Comparison of ENCODE assay signal across 8 cellular contexts in the genomic region with DNA sequence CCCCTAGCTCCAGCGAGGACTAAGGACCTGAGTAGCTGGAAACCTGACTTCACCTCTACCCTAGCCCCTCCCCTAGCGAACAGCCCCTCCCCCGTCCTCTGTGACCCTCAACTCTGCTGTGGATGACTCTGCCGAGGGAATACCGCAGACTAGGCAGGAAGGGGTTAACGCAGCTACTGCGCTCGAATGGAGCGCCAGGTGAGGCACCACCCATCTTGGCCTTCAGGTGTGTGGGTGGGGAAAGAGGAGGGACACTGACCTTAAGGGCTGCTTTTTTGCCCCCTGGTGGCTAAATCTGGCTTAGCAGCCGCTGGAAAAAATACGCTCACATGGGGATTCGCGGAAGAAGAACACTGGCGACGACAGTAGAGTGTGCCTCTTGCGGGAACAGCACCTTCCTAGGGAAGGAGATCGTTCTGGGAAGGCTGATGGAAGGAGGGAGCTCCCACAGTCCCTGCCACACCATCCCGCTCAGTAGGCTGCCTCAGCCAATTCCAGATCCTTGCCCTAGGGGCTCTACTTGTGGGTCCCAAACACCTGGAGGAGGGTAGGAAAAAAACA. TPM values are rescaled to one million over a fixed set of nuclear protein-coding genes. Genes with fewer than 3 reads are reported as not detected.
DNase-seq lines count a peak whose midpoint lies in the region; ATAC-seq and TF ChIP-seq lines count a peak whose summit lies in the region.

No MANE protein-coding gene starts in this region.

- WGBS in HUES64: 1% methylated on average over 17 of the region's 18 CpGs

- H3K4me3 ChIP-seq in HUES64 (ENCODE audit: low read length): peak overlapping the region; percentile 87
- H3K4me3 ChIP-seq in OCI-LY1 (ENCODE audit: low read depth, low read length, poor library complexity, severe bottlenecking): peak overlapping the region; percentile 72

- intact Hi-C loops in CD4-positive, alpha-beta T cell (cut with DNase I, micrococcal nuclease): loop anchor here in 1 of 2 experiments (1.0 to 5.0 kb wide), 5 partner anchors 23 to 187 kb away; a partner anchor contains a TSS

- H3K9ac ChIP-seq in HUES64 (ENCODE audit: low read depth, low read length) (peak overlapping the region; percentile 63), OCI-LY1 (ENCODE audit: low read length) (peak overlapping the region; percentile 68)

- peak overlapping the region; percentile 97 for H3K27ac Mint-ChIP-seq in CD4-positive, alpha-beta T cell
- H3K27ac Mint-ChIP-seq in stimulated activated effector memory CD8-positive, alpha-beta T cell treated with anti-CD3 and anti-CD28 coated beads, Interleukin-12 subunit alpha, Interleukin-12 subunit beta, amount 100 ng/mL, for 72 hours: peak overlapping the region; percentile 94

- H3K79me2 ChIP-seq in OCI-LY1 (ENCODE audit: insufficient read depth, low read length): no peaks in the 10 kb centered on the region

- POLR2A ChIA-PET in CD4-positive, alpha-beta T cell (lab: Charles Lee): interaction anchor here (0.6 to 9.8 kb wide), 20 partner anchors 10 to 376 kb away, joined by 3 to 187 read pairs (median 4); a partner anchor contains a TSS

- H2AFZ ChIP-seq in OCI-LY1 (ENCODE audit: low read length): no peak overlapping the region

- peak overlapping the region; percentile 98 for H3K27ac ChIP-seq in CD4-positive, alpha-beta T cell (ENCODE audit: low read depth, low read length)
- H3K27ac ChIP-seq in HUES64 (ENCODE audit: low read depth, low read length): peak overlapping the region; percentile 87
- peak overlapping the region; percentile 78 for H3K27ac ChIP-seq in OCI-LY1 (ENCODE audit: low read depth, low read length, poor library complexity, severe bottlenecking)

- CTCF ChIA-PET in CD4-positive, alpha-beta T cell (lab: Charles Lee): interaction anchor here (0.8 to 3.5 kb wide), 17 partner anchors 13 to 240 kb away, joined by 3 to 42 read pairs (median 6); a partner anchor contains a TSS

- ATAC-seq in CD4-positive, alpha-beta T cell (ENCODE audit: poor library complexity): peak; percentile 13
- ATAC-seq in esophagus mucosa: peak; percentile 75
- peak; percentile 17 for ATAC-seq in stimulated activated effector memory CD8-positive, alpha-beta T cell treated with anti-CD3 and anti-CD28 coated beads, Interleukin-12 subunit alpha, Interleukin-12 subunit beta, amount 100 ng/mL, for 72 hours

- no peaks in the 10 kb centered on the region for H3F3A ChIP-seq in OCI-LY1 (ENCODE audit: insufficient read depth, low read length)

- TF ChIP-seq CTCF in CD4-positive, alpha-beta T cell (IDR thresholded peaks at IDR 0.05): peak; percentile 96
- TF ChIP-seq CTCF in OCI-LY1 (IDR thresholded peaks at IDR 0.05; ENCODE audit: low read length): peak; percentile 75

- H3K4me1 ChIP-seq in HUES64 (ENCODE audit: insufficient read depth, low read length) (peaks cover 17% of the 10 kb centered on the region), OCI-LY1 (ENCODE audit: insufficient read depth, low read length, severe bottlenecking) (peaks cover 12% of the 10 kb centered on the region)

- H3K4me3 Mint-ChIP-seq in CD4-positive, alpha-beta T cell: peak overlapping the region; percentile 89
- H3K4me3 Mint-ChIP-seq in stimulated activated effector memory CD8-positive, alpha-beta T cell treated with anti-CD3 and anti-CD28 coated beads, Interleukin-12 subunit alpha, Interleukin-12 subunit beta, amount 100 ng/mL, for 72 hours: peak overlapping the region; percentile 90

- no peaks in the 10 kb centered on the region for H3K9me3 Mint-ChIP-seq in CD4-positive, alpha-beta T cell
- no peaks in the 10 kb centered on the region for H3K9me3 Mint-ChIP-seq in stimulated activated effector memory CD8-positive, alpha-beta T cell treated with anti-CD3 and anti-CD28 coated beads, Interleukin-12 subunit alpha, Interleukin-12 subunit beta, amount 100 ng/mL, for 72 hours

- H3K36me3 ChIP-seq in HUES64 (ENCODE audit: insufficient read depth, low read length) (no peaks in the 10 kb centered on the region), OCI-LY1 (ENCODE audit: insufficient read depth, low read length) (no peaks in the 10 kb centered on the region)

- peaks cover 32% of the 10 kb centered on the region for H3K36me3 Mint-ChIP-seq in CD4-positive, alpha-beta T cell (ENCODE audit: low read depth)
- peaks cover 37% of the 10 kb centered on the region for H3K36me3 Mint-ChIP-seq in stimulated activated effector memory CD8-positive, alpha-beta T cell treated with anti-CD3 and anti-CD28 coated beads, Interleukin-12 subunit alpha, Interleukin-12 subunit beta, amount 100 ng/mL, for 72 hours

- no peaks in the 10 kb centered on the region for H3K9me2 ChIP-seq in OCI-LY1 (ENCODE audit: low read depth, low read length)

- H3K4me1 Mint-ChIP-seq in CD4-positive, alpha-beta T cell (ENCODE audit: low read depth): peaks cover 53% of the 10 kb centered on the region
- peaks cover 41% of the 10 kb centered on the region for H3K4me1 Mint-ChIP-seq in stimulated activated effector memory CD8-positive, alpha-beta T cell treated with anti-CD3 and anti-CD28 coated beads, Interleukin-12 subunit alpha, Interleukin-12 subunit beta, amount 100 ng/mL, for 72 hours

- no peaks in the 10 kb centered on the region for H3K27me3 ChIP-seq in CD4-positive, alpha-beta T cell (ENCODE audit: control insufficient read depth, insufficient read depth, low read length)
- H3K27me3 ChIP-seq in HUES64 (ENCODE audit: insufficient read depth, low read length) (peaks cover 7% of the 10 kb centered on the region), OCI-LY1 (ENCODE audit: insufficient read depth, low read length) (no peaks in the 10 kb centered on the region)

- H3K9me3 ChIP-seq in CD4-positive, alpha-beta T cell (ENCODE audit: control insufficient read depth, low read length): no peaks in the 10 kb centered on the region
- H3K9me3 ChIP-seq in HUES64 (ENCODE audit: insufficient read depth, low read depth, low read length) (no peaks in the 10 kb centered on the region), OCI-LY1 (ENCODE audit: low read length) (no peaks in the 10 kb centered on the region)

- no peaks in the 10 kb centered on the region for H4K20me1 ChIP-seq in OCI-LY1 (ENCODE audit: insufficient read depth, low read length)

- peak; percentile 73 to 91 (median 86) for DNase-seq in CD4-positive, alpha-beta T cell
- DNase-seq in activated T-cell treated with anti-CD3 and anti-CD28 coated beads for 48 hours (ENCODE audit: low read depth): peak; percentile 83
- DNase-seq in myocyte (ENCODE audit: low read depth): peak; percentile 78
- peak; percentile 92 to 97 for DNase-seq in stimulated activated effector memory CD8-positive, alpha-beta T cell treated with anti-CD3 and anti-CD28 coated beads, Interleukin-12 subunit alpha, Interleukin-12 subunit beta, amount 100 ng/mL, for 72 hours (ENCODE audit: low spot score in 2 of 2)
- DNase-seq in cortex of kidney (lab: John Stamatoyannopoulos, UW): no peak

- H3K4me2 ChIP-seq in OCI-LY1 (ENCODE audit: low read length): peak overlapping the region; percentile 96

- H3K27me3 Mint-ChIP-seq in CD4-positive, alpha-beta T cell: peaks cover 5% of the 10 kb centered on the region

RNA-seq across cellular contexts. Expression of a gene that starts 4.5 kb away (rescaled TPM):
- 100 to 1,000 TPM; 326 to 332 TPM for total RNA-seq in CD4-positive, alpha-beta T cell
- 21.5 TPM for polyA plus RNA-seq in HUES64 (2013, experiment 1 of 2)
- polyA plus RNA-seq in HUES64 (2013, experiment 2 of 2): 21.7 TPM
- total RNA-seq in esophagus mucosa: 44.6 TPM
- 15.2 and 22.1 TPM in 2 replicates for total RNA-seq in myocyte
- polyA plus RNA-seq in myocyte (2012): 36.4 TPM

RNA-seq across cellular contexts. Expression of a gene that starts 25.9 kb away (rescaled TPM):
- under 1 TPM in 1 of 2 experiments, not detected in 1; 0.27 TPM for total RNA-seq in CD4-positive, alpha-beta T cell
- not detected for polyA plus RNA-seq in HUES64 (2013, experiment 1 of 2)
- not detected for polyA plus RNA-seq in HUES64 (2013, experiment 2 of 2)
- total RNA-seq in esophagus mucosa (0.32 TPM), myocyte (not detected in 2 replicates)
- 0.82 TPM for polyA plus RNA-seq in myocyte (2012)

RNA-seq across cellular contexts. Expression of a gene that starts 41.3 kb away (rescaled TPM):
- total RNA-seq in CD4-positive, alpha-beta T cell: not detected
- polyA plus RNA-seq in HUES64 (2013, experiment 1 of 2): not detected
- not detected for polyA plus RNA-seq in HUES64 (2013, experiment 2 of 2)
- not detected for total RNA-seq in esophagus mucosa
- not detected in 2 replicates for total RNA-seq in myocyte
- not detected for polyA plus RNA-seq in myocyte (2012)

RNA-seq across cellular contexts. Expression of a gene that starts 46.5 kb away (rescaled TPM):
- total RNA-seq in CD4-positive, alpha-beta T cell: 10 to 100 TPM; 13.2 to 14.3 TPM
- polyA plus RNA-seq in HUES64 (2013, experiment 1 of 2): not detected
- not detected for polyA plus RNA-seq in HUES64 (2013, experiment 2 of 2)
- total RNA-seq in esophagus mucosa: 0.20 TPM
- not detected in 2 replicates for total RNA-seq in myocyte
- not detected for polyA plus RNA-seq in myocyte (2012)

Comparison
In these comparisons a context has a peak if more than half of its experiments do, and no peak if none do; other contexts are left out.
1. ATAC-seq: peak in every context shown above with its lines; median percentile 75 in esophagus mucosa; 17 in stimulated activated effector memory CD8-positive, alpha-beta T cell treated with anti-CD3 and anti-CD28 coated beads, Interleukin-12 subunit alpha, Interleukin-12 subunit beta, amount 100 ng/mL, for 72 hours; 13 in CD4-positive, alpha-beta T cell.